ENCODE assay signal across 9 cellular contexts in the genomic region with DNA sequence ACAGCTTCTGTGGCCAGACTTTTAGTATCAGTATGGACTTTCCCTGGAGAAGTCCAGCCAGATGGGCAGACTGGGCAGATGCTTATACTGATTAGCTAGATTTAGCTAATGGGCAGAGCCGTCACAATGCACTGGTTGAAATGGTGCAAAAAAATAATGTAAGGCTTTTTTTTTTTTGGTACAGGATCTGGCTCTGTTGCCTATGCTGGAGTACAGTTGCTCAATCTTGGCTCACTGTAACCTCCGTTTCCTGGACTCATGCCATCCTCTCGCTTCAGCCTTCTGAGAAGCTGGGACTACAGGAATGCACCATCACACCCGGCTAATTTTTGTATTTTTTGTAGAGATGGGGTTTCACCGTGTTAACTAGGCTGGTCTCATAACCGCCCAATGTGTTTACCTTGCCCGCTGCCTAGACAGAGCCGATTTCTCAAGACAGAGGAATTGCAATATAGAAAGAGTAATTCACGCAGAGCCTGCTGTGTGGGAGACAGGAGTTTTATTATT. TPM values are rescaled to one million over a fixed set of nuclear protein-coding genes. Genes with fewer than 3 reads are reported as not detected.
DNase-seq lines count a peak whose midpoint lies in the region; ATAC-seq and TF ChIP-seq lines count a peak whose summit lies in the region.
"Had no signal": no experiment of that assay in that cellular context is flagged by ENCODE, and none has a peak within 500 bp of the region (broad histone marks: within the 10 kb centered on the region; RNA-seq: fewer than 3 reads in every experiment).

No MANE protein-coding gene starts in this region.

- peak overlapping the region; percentile 91 to 96 (median 93) for H3K27ac ChIP-seq in thyroid gland
- H3K27ac ChIP-seq: cardiac muscle cell had no signal

- TF ChIP-seq CTCF in thyroid gland (IDR thresholded peaks at IDR 0.05), result no peak

- H3K36me3 ChIP-seq in thyroid gland, result no peaks in the 10 kb centered on the region
- H3K36me3 ChIP-seq: cardiac muscle cell had no signal

- intact Hi-C loops in thyroid gland (cut with DNase I), result no loop called here

- no peaks in the 10 kb centered on the region for H3K27me3 ChIP-seq in thyroid gland
- H3K27me3 ChIP-seq: cardiac muscle cell had no signal

- 10 to 12% methylated on average over 9 of the region's 9 CpGs for WGBS in thyroid gland, 2 donors

- ATAC-seq in HG03354 (IDR thresholded peaks at IDR 0.05; ENCODE audit: poor library complexity, severe bottlenecking, unreplicated experiment), result no peak
- no peak for ATAC-seq in GM21723 (IDR thresholded peaks at IDR 0.05; ENCODE audit: unreplicated experiment)

- peak; percentile 8 for DNase-seq in DMS79 treated with DMSO at 0.1 percent for 48 hours (lab: John Stamatoyannopoulos, UW)
- DNase-seq in DMS79 (lab: John Stamatoyannopoulos, UW), result no peak
- DNase-seq in astrocyte of the hippocampus (ENCODE audit: low read depth, low spot score), result peak; percentile 93
- peak; percentile 56 for DNase-seq in kidney glomerular epithelial cell (lab: John Stamatoyannopoulos, UW)
- peak; percentile 92 to 94 for DNase-seq in thyroid gland
- DNase-seq in NCI-H1436 (lab: John Stamatoyannopoulos, UW), result no peak

- H3K4me3 ChIP-seq in thyroid gland (replicated peaks in 1 of 3), result no peak overlapping the region
- H3K4me3 ChIP-seq: cardiac muscle cell had no signal

- H3K9me3 ChIP-seq in thyroid gland, result no peaks in the 10 kb centered on the region

- no peak for TF ChIP-seq POLR2A in thyroid gland (IDR thresholded peaks at IDR 0.05)

- H3K4me1 ChIP-seq in thyroid gland, result peaks cover 26 to 54% of the 10 kb centered on the region in 2 donors

RNA-seq across cellular contexts. Expression of a gene that starts 16.4 kb away (rescaled TPM):
- 1 to 10 TPM in 2 of 4 donors, under 1 TPM in 2; 0.13 to 4.3 (median 0.91) TPM for total RNA-seq in thyroid gland

RNA-seq across cellular contexts. Expression of a gene that starts 35.6 kb away (rescaled TPM):
- total RNA-seq in thyroid gland, result 100 to 1,000 TPM in 1 of 4 donors, 10 to 100 TPM in 3; 75.3 to 109 (median 88.5) TPM

RNA-seq across cellular contexts. Expression of a gene that starts 42.7 kb away (rescaled TPM):
- 100 to 1,000 TPM; 165 to 296 (median 257) TPM for total RNA-seq in thyroid gland

RNA-seq across cellular contexts. Expression of a gene that starts 44.7 kb away (rescaled TPM):
- total RNA-seq in thyroid gland, result 10 to 100 TPM in 3 of 4 donors, 1 to 10 TPM in 1; 10.0 to 15.3 (median 12.2) TPM

RNA-seq across cellular contexts. Expression of a gene that starts 52.4 kb away (rescaled TPM):
- total RNA-seq in thyroid gland, result 10 to 100 TPM; 33.7 to 53.2 (median 38.9) TPM

Comparison
In these comparisons a context has a peak if more than half of its experiments do, and no peak if none do; other contexts are left out.
1. DNase-seq: peak in DMS79 treated with DMSO at 0.1 percent for 48 hours (single experiment), astrocyte of the hippocampus (single experiment), kidney glomerular epithelial cell (single experiment) and thyroid gland (2 of 2); none in DMS79 (single experiment) and NCI-H1436 (single experiment).